In genomic region chrX:118211891-118212816, GRCh38 we compare ENCODE assay signal across 10 cellular contexts.
DNase-seq lines count a peak whose midpoint lies in the region; ATAC-seq and TF ChIP-seq lines count a peak whose summit lies in the region.
"Had no signal": no experiment of that assay in that cellular context is flagged by ENCODE, and none has a peak within 500 bp of the region (broad histone marks: within the 10 kb centered on the region; RNA-seq: fewer than 3 reads in every experiment).

No MANE protein-coding gene starts in this region.

- no peaks in the 10 kb centered on the region for H3K36me3 ChIP-seq in BLaER1 treated with 17β-estradiol and CSF1 and Interleukin-3, amounts not matched to agents 10 nM and 100 nM

- H3K4me3 ChIP-seq in BLaER1 treated with 17β-estradiol and CSF1 and Interleukin-3, amounts not matched to agents 10 nM and 100 nM = no peak overlapping the region

- no peaks in the 10 kb centered on the region for H3K9me3 ChIP-seq in BLaER1 treated with 17β-estradiol and CSF1 and Interleukin-3, amounts not matched to agents 10 nM and 100 nM (replicated peaks in 1 of 11)

- H3K27ac ChIP-seq in BLaER1 treated with 17β-estradiol and CSF1 and Interleukin-3, amounts not matched to agents 10 nM and 100 nM = no peak overlapping the region

- peaks cover 0 to 16% (median 0%) of the 10 kb centered on the region in 11 experiments; a peak in 5 of 22 replicates for H4K20me1 ChIP-seq in BLaER1 treated with 17β-estradiol and CSF1 and Interleukin-3, amounts not matched to agents 10 nM and 100 nM

- H3K4me1 ChIP-seq in BLaER1 treated with 17β-estradiol and CSF1 and Interleukin-3, amounts not matched to agents 10 nM and 100 nM = peaks cover 24 to 41% (median 31%) of the 10 kb centered on the region in 10 experiments

- no peak for TF ChIP-seq CTCF in GM10248 (IDR thresholded peaks at IDR 0.05; ENCODE audit: control extremely low read depth, extremely low read depth, low read depth, missing control alignments)

- peaks cover 0 to 70% (median 6%) of the 10 kb centered on the region in 11 experiments; a peak in 9 of 22 replicates for H3K27me3 ChIP-seq in BLaER1 treated with 17β-estradiol and CSF1 and Interleukin-3, amounts not matched to agents 10 nM and 100 nM

- CTCF ChIA-PET in GM10248 (lab: Yijun Ruan, JAX) = interaction anchor here (1.0 to 1.8 kb wide), 3 partner anchors 9 to 43 kb away, joined by 3 to 6 read pairs (median 3); no protein-coding TSS in a partner anchor

- DNase-seq in KG1 (lab: John Stamatoyannopoulos, UW) (peak; percentile 1), GM03348 (ENCODE audit: low spot score) (no peak), NCI-H1930 (lab: John Stamatoyannopoulos, UW) (no peak), A172 (ENCODE audit: low spot score) (no peak), GM10248 (ENCODE audit: extremely low spot score) (no peak)
- DNase-seq: C1 segment of cervical spinal cord, dermis blood vessel endothelial cell had no signal

- POLR2A ChIA-PET in GM10248 (lab: Yijun Ruan, JAX) = no interaction called here

- H3K9ac ChIP-seq in BLaER1 treated with 17β-estradiol and CSF1 and Interleukin-3, amounts not matched to agents 10 nM and 100 nM = no peak overlapping the region; a peak in 1 of 22 replicates

- peak overlapping the region; percentile 48 to 83 (median 69) for H3K4me2 ChIP-seq in BLaER1 treated with 17β-estradiol and CSF1 and Interleukin-3, amounts not matched to agents 10 nM and 100 nM

- ATAC-seq in GM18907 (IDR thresholded peaks at IDR 0.05; ENCODE audit: unreplicated experiment) (peak; percentile 47), HG02759 (IDR thresholded peaks at IDR 0.05; ENCODE audit: unreplicated experiment) (peak; percentile 41)
